11 cellular contexts compared by ENCODE assay signal in the genomic region with DNA sequence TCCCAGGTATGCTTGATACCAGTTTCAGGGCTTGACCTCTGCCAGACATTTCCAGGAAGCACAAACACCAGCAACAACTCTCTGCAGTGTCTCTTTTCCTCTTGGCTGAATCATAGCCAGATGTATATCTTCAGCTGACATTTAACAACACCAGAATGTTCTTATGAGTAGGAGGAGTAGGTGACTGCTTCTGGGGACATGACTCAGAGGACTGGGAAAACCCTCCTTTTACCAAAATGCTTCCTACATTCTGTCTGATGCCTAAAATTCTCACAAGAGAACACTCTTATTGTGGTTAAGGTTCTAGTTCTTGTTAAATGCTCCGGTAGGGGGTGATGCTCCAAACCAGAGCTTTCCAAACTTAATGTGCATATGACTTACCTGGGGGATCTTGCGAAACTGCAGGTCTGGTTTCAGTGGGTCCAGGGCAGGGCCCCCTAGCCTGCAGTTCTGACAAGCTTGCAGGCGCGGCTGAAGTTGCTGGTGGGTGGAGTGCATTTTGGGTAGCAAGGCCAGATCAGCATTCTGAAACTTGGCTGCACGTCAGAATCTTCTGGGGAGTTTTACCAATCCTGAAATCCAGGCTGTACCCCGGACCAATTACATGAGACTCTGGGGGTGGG.
DNase-seq lines count a peak whose midpoint lies in the region; ATAC-seq, FAIRE-seq and TF ChIP-seq lines count a peak whose summit lies in the region.
"Had no signal": no experiment of that assay in that cellular context is flagged by ENCODE, and none has a peak within 500 bp of the region (broad histone marks: within the 10 kb centered on the region; RNA-seq: fewer than 3 reads in every experiment).

No MANE protein-coding gene starts in this region.

- no peak overlapping the region for H3K4me3 Mint-ChIP-seq in endodermal cell
- H3K4me3 Mint-ChIP-seq: dendritic cell treated with granulocyte-macrophage colony-stimulating factor and Interleukin-4, amounts not matched to agents 40 ng/mL and 50 ng/mL, for 4 days had no signal

- H3K9ac ChIP-seq in endodermal cell (ENCODE audit: extremely low read depth, low read length, poor library complexity, severe bottlenecking): no peak overlapping the region

- H3K4me1 Mint-ChIP-seq in endodermal cell: peaks cover 6% of the 10 kb centered on the region

- ATAC-seq in GM21360 (IDR thresholded peaks at IDR 0.05; ENCODE audit: unreplicated experiment): peak; percentile 54
- peak; percentile 67 for ATAC-seq in HG03432 (IDR thresholded peaks at IDR 0.05; ENCODE audit: unreplicated experiment)

- no peaks in the 10 kb centered on the region for H3K36me3 Mint-ChIP-seq in endodermal cell (ENCODE audit: low read depth)

- H3K9me3 ChIP-seq in endodermal cell (ENCODE audit: control insufficient read depth, low read length): no peaks in the 10 kb centered on the region

- peaks cover 1% of the 10 kb centered on the region for H3K9me3 Mint-ChIP-seq in endodermal cell
- H3K9me3 Mint-ChIP-seq: dendritic cell treated with granulocyte-macrophage colony-stimulating factor and Interleukin-4, amounts not matched to agents 40 ng/mL and 50 ng/mL, for 4 days had no signal

- DNase-seq in endodermal cell (no peak), AG08396 (ENCODE audit: low spot score) (no peak), brain microvascular endothelial cell (no peak), pons (ENCODE audit: low spot score) (no peak), GM12891 (ENCODE audit: insufficient read length, low spot score) (no peak)
- peak; percentile 29 for DNase-seq in stimulated activated CD4-positive, alpha-beta T cell treated with anti-CD3 and anti-CD28 coated beads, Interleukin-4, amount 100 ng/mL, for 1 hour
- DNase-seq: kidney, NCI-H446 treated with DMSO at 0.1 percent for 48 hours had no signal

- H3K27ac ChIP-seq in endodermal cell (ENCODE audit: low read depth, low read length) (no peak overlapping the region), brain microvascular endothelial cell (no peak overlapping the region)

- in situ Hi-C loops in brain microvascular endothelial cell (cut with HindIII; ENCODE audit: low pct_ligation_motif_present, low sequenced_read_pairs): no loop called here

- WGBS in endodermal cell (ENCODE audit: insufficient coverage in 1 of 2, insufficient read length in 1 of 2), 2 experiments: 89% methylated on average over 5 of the region's 6 CpGs; no CpG with 5 or more reads in 1 of the 2 experiments

- H3K27me3 ChIP-seq in endodermal cell (ENCODE audit: control insufficient read depth, insufficient read depth, low read length, poor library complexity, severe bottlenecking) (no peaks in the 10 kb centered on the region), brain microvascular endothelial cell (replicated peaks) (no peaks in the 10 kb centered on the region)

- no peaks in the 10 kb centered on the region for H3K27me3 Mint-ChIP-seq in endodermal cell (ENCODE audit: insufficient read depth)
- H3K27me3 Mint-ChIP-seq: dendritic cell treated with granulocyte-macrophage colony-stimulating factor and Interleukin-4, amounts not matched to agents 40 ng/mL and 50 ng/mL, for 4 days had no signal

- no peaks in the 10 kb centered on the region for H3K4me1 ChIP-seq in endodermal cell (ENCODE audit: control insufficient read depth, insufficient read depth, low read length)

- H3K27ac Mint-ChIP-seq in endodermal cell: no peak overlapping the region
- H3K27ac Mint-ChIP-seq: dendritic cell treated with granulocyte-macrophage colony-stimulating factor and Interleukin-4, amounts not matched to agents 40 ng/mL and 50 ng/mL, for 4 days had no signal

- H3K4me3 ChIP-seq in endodermal cell (ENCODE audit: low read length): no peak overlapping the region
- H3K4me3 ChIP-seq in brain microvascular endothelial cell (ENCODE audit: low read depth, low read length): no peak overlapping the region

- H3K36me3 ChIP-seq in endodermal cell (ENCODE audit: control insufficient read depth, insufficient read depth, low read length) (no peaks in the 10 kb centered on the region), brain microvascular endothelial cell (replicated peaks) (no peaks in the 10 kb centered on the region)

- TF ChIP-seq POLR2A in GM12891 (IDR thresholded peaks at IDR 0.05; ENCODE audit: low read depth, low read length): no peak

- TF ChIP-seq CTCF in endodermal cell (conservative IDR thresholded peaks at IDR 0.05) (peak; percentile 12), brain microvascular endothelial cell (IDR thresholded peaks at IDR 0.05; ENCODE audit: low read depth, low read length, missing control alignments) (no peak)

- no peak for FAIRE-seq in GM12891 (lab: Jason Lieb, UNC)
- FAIRE-seq: kidney had no signal

TF ChIP-seq in GM12891, 5 proteins besides CTCF, POLR2A, EP300 and RAD21:
- TF ChIP-seq PAX5 (IDR thresholded peaks at IDR 0.05; ENCODE audit: insufficient read depth, low read length, severe bottlenecking): no peak
- TF ChIP-seq POLR2AphosphoS5 (IDR thresholded peaks at IDR 0.05; ENCODE audit: low read depth, low read length): no peak
- TF ChIP-seq SPI1 (IDR thresholded peaks at IDR 0.05; ENCODE audit: low read depth, low read length): no peak
- TF ChIP-seq POU2F2 (IDR thresholded peaks at IDR 0.05; ENCODE audit: low read depth, low read length): no peak
TF ChIP-seq in GM12891: peak in this region for 0.
